Comparison of ENCODE assay signal across 23 cellular contexts in the genomic region with DNA sequence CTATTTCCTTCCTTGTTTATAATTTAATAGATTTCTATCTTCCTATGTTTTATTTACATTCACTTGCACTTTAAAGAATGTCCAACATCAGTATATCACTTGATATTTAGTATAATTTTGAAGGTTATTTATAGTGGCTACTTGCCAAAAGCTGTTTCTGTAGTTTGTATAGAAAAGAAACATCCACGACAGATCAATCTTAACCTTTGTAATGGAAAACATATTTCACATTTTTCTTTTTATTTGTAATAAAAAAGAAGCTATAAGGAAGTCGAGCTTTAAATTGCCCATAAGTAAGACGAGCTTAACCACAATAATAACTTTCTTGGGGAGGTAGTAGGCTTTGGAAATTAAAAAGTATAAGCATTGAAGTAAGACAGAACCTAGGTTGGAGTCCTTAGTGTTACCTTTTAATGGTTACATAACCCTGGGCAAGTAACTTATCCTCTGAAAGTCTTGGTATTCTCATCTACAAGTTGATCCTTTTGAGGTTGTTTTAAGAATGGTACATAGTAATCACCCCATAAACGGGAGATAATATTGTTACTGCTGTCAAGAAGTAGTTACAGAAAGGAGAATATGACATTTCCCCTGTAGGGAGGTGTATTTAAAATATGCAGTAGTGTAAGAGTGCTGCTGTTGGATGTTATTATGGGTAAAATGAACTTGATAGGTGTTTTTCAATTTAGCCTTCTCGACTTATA. TPM values are rescaled to one million over a fixed set of nuclear protein-coding genes. Genes with fewer than 3 reads are reported as not detected.
DNase-seq lines count a peak whose midpoint lies in the region; ATAC-seq, FAIRE-seq and TF ChIP-seq lines count a peak whose summit lies in the region.
"Had no signal": no experiment of that assay in that cellular context is flagged by ENCODE, and none has a peak within 500 bp of the region (broad histone marks: within the 10 kb centered on the region; RNA-seq: fewer than 3 reads in every experiment).

No MANE protein-coding gene starts in this region.

- H4K20me1 ChIP-seq in PC-3 (ENCODE audit: low read length) = no peaks in the 10 kb centered on the region
- H4K20me1 ChIP-seq: BLaER1 treated with 17β-estradiol and CSF1 and Interleukin-3, amounts not matched to agents 10 nM and 100 nM had no signal

- intact Hi-C loops in CD14-positive monocyte (cut with micrococcal nuclease) = no loop called here
- intact Hi-C loops in PC-3 (cut with micrococcal nuclease) = loop anchor here (2.0 kb wide), 1 partner anchor 27 kb away; no protein-coding TSS in a partner anchor

- no peak overlapping the region for H2AFZ ChIP-seq in PC-3 (ENCODE audit: low read length)
- H2AFZ ChIP-seq: GM23338 had no signal

- H3F3A ChIP-seq in PC-3 (ENCODE audit: low read length, unreplicated experiment) = no peaks in the 10 kb centered on the region

- peaks cover 75% of the 10 kb centered on the region for H3K4me1 Mint-ChIP-seq in CD14-positive monocyte
- H3K4me1 Mint-ChIP-seq: activated naive CD8-positive, alpha-beta T cell treated with anti-CD3 and anti-CD28 coated beads, Interleukin-2, amount 10 ng/mL, durations not matched to agents 7 days and 5 days had no signal

- TF ChIP-seq CTCF in CD14-positive monocyte (IDR thresholded peaks at IDR 0.05) = no peak
- TF ChIP-seq CTCF in PC-3 (conservative IDR thresholded peaks at IDR 0.05; ENCODE audit: low read depth, low read length) = no peak
- TF ChIP-seq CTCF in D721Med (IDR thresholded peaks at IDR 0.05; ENCODE audit: insufficient read depth, missing control alignments) = no peak

- BruUV-seq in PC-3 (replicated peaks; lab: Mats Ljungman, UMichigan) = no TSS peak

- H3K9me2 ChIP-seq in PC-3 (replicated peaks; ENCODE audit: low read length) = no peaks in the 10 kb centered on the region

- no peak overlapping the region for H3K4me3 Mint-ChIP-seq in CD14-positive monocyte
- H3K4me3 Mint-ChIP-seq: activated naive CD8-positive, alpha-beta T cell treated with anti-CD3 and anti-CD28 coated beads, Interleukin-2, amount 10 ng/mL, durations not matched to agents 7 days and 5 days; brain; GM23338 had no signal

- CTCF ChIA-PET in PC-3 (lab: Charles Lee) = interaction anchor here (0.6 kb wide), 1 partner anchor 33 kb away, joined by 3 read pairs; a partner anchor contains a TSS

- peak overlapping the region; percentile 38 to 88 (median 81) for H3K27ac Mint-ChIP-seq in CD14-positive monocyte
- H3K27ac Mint-ChIP-seq: activated naive CD8-positive, alpha-beta T cell treated with anti-CD3 and anti-CD28 coated beads, Interleukin-2, amount 10 ng/mL, durations not matched to agents 7 days and 5 days; activated T-helper 2 cell treated with anti-CD3 and anti-CD28 coated beads, Interferon-gamma antibody, Interleukin-2, Interleukin-4, amounts not matched to agents 10 μg/mL and 5 μg/mL and 100 μg/mL, durations not matched to agents 14 hours and 24 hours and 36 hours; GM23338 had no signal

- H3K27ac ChIP-seq in PC-3 (ENCODE audit: low read length) = peak overlapping the region; percentile 21; the same call in 1 of the 2 replicates
- H3K27ac ChIP-seq in epithelial cell of prostate = peak overlapping the region; percentile 52
- peak overlapping the region; percentile 69 for H3K27ac ChIP-seq in rectal smooth muscle tissue (ENCODE audit: low read depth, low read length)

- H3K9ac ChIP-seq in PC-3 (ENCODE audit: low read length) = no peak overlapping the region
- no peak overlapping the region for H3K9ac ChIP-seq in rectal smooth muscle tissue (ENCODE audit: low read length)
- H3K9ac ChIP-seq: BLaER1 treated with 17β-estradiol and CSF1 and Interleukin-3, amounts not matched to agents 10 nM and 100 nM had no signal

- no peak overlapping the region for H3K4me3 ChIP-seq in PC-3 (ENCODE audit: low read length)
- no peak overlapping the region for H3K4me3 ChIP-seq in rectal smooth muscle tissue (ENCODE audit: low read length)
- H3K4me3 ChIP-seq: BLaER1 treated with 17β-estradiol and CSF1 and Interleukin-3, amounts not matched to agents 10 nM and 100 nM; GM23338 had no signal

- H3K36me3 ChIP-seq in PC-3 (ENCODE audit: low read depth, low read length) (no peaks in the 10 kb centered on the region), rectal smooth muscle tissue (ENCODE audit: control insufficient read depth, insufficient read depth, low read length) (no peaks in the 10 kb centered on the region)
- H3K36me3 ChIP-seq: BLaER1 treated with 17β-estradiol and CSF1 and Interleukin-3, amounts not matched to agents 10 nM and 100 nM had no signal

- H3K4me2 ChIP-seq in PC-3 (ENCODE audit: low read length) = peak overlapping the region; percentile 18; the same call in 1 of the 2 replicates
- H3K4me2 ChIP-seq: GM23338 had no signal

- no peak for ATAC-seq in PC-3
- no peak for ATAC-seq in HG02884 (IDR thresholded peaks at IDR 0.05; ENCODE audit: unreplicated experiment)
- ATAC-seq: GM23338 had no signal

- H3K27me3 Mint-ChIP-seq in CD14-positive monocyte (ENCODE audit: low read depth in 3 of 3) = peaks cover 0 to 4% (median 0%) of the 10 kb centered on the region in 3 donors
- H3K27me3 Mint-ChIP-seq: brain had no signal

- H3K27me3 ChIP-seq in PC-3 (ENCODE audit: low read length) (no peaks in the 10 kb centered on the region), rectal smooth muscle tissue (ENCODE audit: control insufficient read depth, insufficient read depth, low read length) (no peaks in the 10 kb centered on the region)
- H3K27me3 ChIP-seq: BLaER1 treated with 17β-estradiol and CSF1 and Interleukin-3, amounts not matched to agents 10 nM and 100 nM had no signal

- H3K79me2 ChIP-seq in PC-3 (ENCODE audit: low read length) = no peaks in the 10 kb centered on the region

- POLR2A ChIA-PET in PC-3 (lab: Charles Lee; ENCODE audit: unreplicated experiment) = no interaction called here

- DNase-seq in CD14-positive monocyte (ENCODE audit: low spot score) (no peak), PC-3 (peak; percentile 10), epithelial cell of prostate (ENCODE audit: low read depth, low spot score) (no peak), foreskin melanocyte (no peak), D721Med (ENCODE audit: insufficient read length, low spot score) (no peak)
- DNase-seq in stimulated activated CD4-positive, alpha-beta T cell treated with anti-CD3 and anti-CD28 coated beads, Interleukin-2, amount 100 ng/mL, for 24 hours = no peak
- DNase-seq: ACHN; activated CD8-positive, alpha-beta memory T cell treated with anti-CD3 and anti-CD28 coated beads, Interleukin-2, amount 50 U/mL, for 4 hours; activated naive CD8-positive, alpha-beta T cell treated with anti-CD3 and anti-CD28 coated beads, Interleukin-2, amount 10 ng/mL, durations not matched to agents 7 days and 5 days; DMS 273 treated with DMSO at 0.1 percent for 48 hours; KBM-7; kidney; NCI-H1694; NCI-H748 treated with DMSO at 0.1 percent for 48 hours; stimulated activated CD4-positive, alpha-beta T cell treated with anti-CD3 and anti-CD28 coated beads, Interleukin-12 subunit alpha, Interleukin-12 subunit beta, amount 100 ng/mL, for 4 hours had no signal

- H3K4me1 ChIP-seq in PC-3 (ENCODE audit: insufficient read depth, low read length) (peaks cover 38% of the 10 kb centered on the region), rectal smooth muscle tissue (ENCODE audit: control insufficient read depth, insufficient read depth, low read length) (peaks cover 40% of the 10 kb centered on the region)

- H3K9me3 Mint-ChIP-seq in CD14-positive monocyte = no peaks in the 10 kb centered on the region
- H3K9me3 Mint-ChIP-seq: activated T-helper 2 cell treated with anti-CD3 and anti-CD28 coated beads, Interferon-gamma antibody, Interleukin-2, Interleukin-4, amounts not matched to agents 10 μg/mL and 5 μg/mL and 100 μg/mL, durations not matched to agents 14 hours and 24 hours and 36 hours; GM23338 had no signal

- no peak for FAIRE-seq in D721Med (lab: Jason Lieb, UNC)
- FAIRE-seq: kidney had no signal

- H3K36me3 Mint-ChIP-seq in CD14-positive monocyte = peaks cover 6 to 10% of the 10 kb centered on the region in 2 donors
- H3K36me3 Mint-ChIP-seq: brain had no signal

- no peaks in the 10 kb centered on the region for H3K9me3 ChIP-seq in PC-3 (ENCODE audit: low read length)

RNA-seq across cellular contexts. Expression of a gene that starts 32.9 kb away (rescaled TPM):
- polyA plus RNA-seq in CD14-positive monocyte = 10 to 100 TPM; 20.4 to 30.0 TPM
- total RNA-seq in PC-3 (2014; rRNA removed) = 1.8 and 2.2 TPM in 2 replicates
- total RNA-seq: activated naive CD8-positive, alpha-beta T cell treated with anti-CD3 and anti-CD28 coated beads, Interleukin-2, amount 10 ng/mL, durations not matched to agents 7 days and 5 days; activated T-helper 2 cell treated with anti-CD3 and anti-CD28 coated beads, Interferon-gamma antibody, Interleukin-2, Interleukin-4, amounts not matched to agents 10 μg/mL and 5 μg/mL and 100 μg/mL, durations not matched to agents 14 hours and 24 hours and 36 hours; T-helper 2 cell treated with Interferon-gamma antibody and Interleukin-4, amounts not matched to agents 100 ng/mL and 5 ng/mL, for 36 hours had no signal
- polyA plus RNA-seq: neural cell had no signal
